1 cellular context compared by ENCODE assay signal in the genomic region with DNA sequence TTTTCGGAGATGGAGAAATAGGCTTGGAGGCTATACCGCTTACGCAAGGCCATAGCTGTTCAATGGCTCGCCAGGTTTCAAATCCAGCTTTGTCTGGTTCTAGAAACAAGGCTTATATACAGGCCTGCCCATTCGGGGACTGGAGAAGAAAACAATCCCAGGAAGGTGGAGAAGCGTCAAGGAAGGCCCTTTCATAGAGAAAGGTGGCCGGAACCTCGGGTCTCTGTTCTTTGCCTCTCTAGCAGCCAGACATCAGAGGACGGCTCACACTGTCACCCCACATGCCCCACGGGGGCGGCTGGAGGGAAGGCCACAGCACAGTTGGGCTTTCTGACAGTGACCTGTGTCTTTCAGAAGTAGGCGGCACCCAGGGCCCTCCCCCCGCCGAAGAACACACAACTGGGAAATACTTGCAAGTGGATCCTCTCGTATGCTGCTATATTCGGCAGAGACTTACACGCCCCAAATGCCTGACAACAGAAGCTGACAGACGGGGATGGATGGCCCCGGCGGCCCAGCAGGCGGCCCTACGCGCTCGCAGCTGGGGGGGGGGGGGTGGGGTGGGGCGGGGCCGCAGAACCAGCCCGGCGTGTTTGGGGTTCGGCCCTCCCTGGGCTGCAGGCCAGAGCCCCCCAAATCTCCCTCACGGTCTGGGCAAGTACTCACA.
A peak's percentile ranks its signal among the peaks of the same experiment; 100 is the strongest.
TF ChIP-seq lines count a peak whose summit lies in the region.

No MANE protein-coding gene starts in this region.

TF ChIP-seq in HepG2, 621 proteins besides CTCF, POLR2A, EP300 and RAD21 (continued from another document and continues in another):
- TF ChIP-seq, protein P1, sequence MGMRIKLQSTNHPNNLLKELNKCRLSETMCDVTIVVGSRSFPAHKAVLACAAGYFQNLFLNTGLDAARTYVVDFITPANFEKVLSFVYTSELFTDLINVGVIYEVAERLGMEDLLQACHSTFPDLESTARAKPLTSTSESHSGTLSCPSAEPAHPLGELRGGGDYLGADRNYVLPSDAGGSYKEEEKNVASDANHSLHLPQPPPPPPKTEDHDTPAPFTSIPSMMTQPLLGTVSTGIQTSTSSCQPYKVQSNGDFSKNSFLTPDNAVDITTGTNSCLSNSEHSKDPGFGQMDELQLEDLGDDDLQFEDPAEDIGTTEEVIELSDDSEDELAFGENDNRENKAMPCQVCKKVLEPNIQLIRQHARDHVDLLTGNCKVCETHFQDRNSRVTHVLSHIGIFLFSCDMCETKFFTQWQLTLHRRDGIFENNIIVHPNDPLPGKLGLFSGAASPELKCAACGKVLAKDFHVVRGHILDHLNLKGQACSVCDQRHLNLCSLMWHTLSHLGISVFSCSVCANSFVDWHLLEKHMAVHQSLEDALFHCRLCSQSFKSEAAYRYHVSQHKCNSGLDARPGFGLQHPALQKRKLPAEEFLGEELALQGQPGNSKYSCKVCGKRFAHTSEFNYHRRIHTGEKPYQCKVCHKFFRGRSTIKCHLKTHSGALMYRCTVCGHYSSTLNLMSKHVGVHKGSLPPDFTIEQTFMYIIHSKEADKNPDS (CRISPR knock-in tag; IDR thresholded peaks at IDR 0.05) = no peak
- no peak for TF ChIP-seq KDM2A (CRISPR knock-in tag; IDR thresholded peaks at IDR 0.05; ENCODE audit: borderline replicate concordance, low read depth)
- TF ChIP-seq SNAI1 (CRISPR knock-in tag; IDR thresholded peaks at IDR 0.05; ENCODE audit: borderline replicate concordance) = no peak
- TF ChIP-seq HDAC1 (CRISPR knock-in tag; IDR thresholded peaks at IDR 0.05) = no peak
- no peak for TF ChIP-seq ZNF790 (CRISPR knock-in tag; IDR thresholded peaks at IDR 0.05; ENCODE audit: borderline replicate concordance)
- TF ChIP-seq NFATC3 (CRISPR knock-in tag; IDR thresholded peaks at IDR 0.05) = no peak
- TF ChIP-seq ZBTB8A (CRISPR knock-in tag; IDR thresholded peaks at IDR 0.05; ENCODE audit: borderline replicate concordance, low read depth) = no peak
- TF ChIP-seq ZNF225 (CRISPR knock-in tag; IDR thresholded peaks at IDR 0.05) = no peak
- TF ChIP-seq GZF1 (CRISPR knock-in tag; IDR thresholded peaks at IDR 0.05) = 0 out of 2 replicates have a peak, but pooled peaks have one; percentile 19
- TF ChIP-seq ZNF367 (CRISPR knock-in tag; IDR thresholded peaks at IDR 0.05; ENCODE audit: borderline replicate concordance) = no peak
- TF ChIP-seq ZNF781 (CRISPR knock-in tag; IDR thresholded peaks at IDR 0.05; ENCODE audit: borderline replicate concordance, not compliant biosample characterization) = no peak
- TF ChIP-seq, protein P2, sequence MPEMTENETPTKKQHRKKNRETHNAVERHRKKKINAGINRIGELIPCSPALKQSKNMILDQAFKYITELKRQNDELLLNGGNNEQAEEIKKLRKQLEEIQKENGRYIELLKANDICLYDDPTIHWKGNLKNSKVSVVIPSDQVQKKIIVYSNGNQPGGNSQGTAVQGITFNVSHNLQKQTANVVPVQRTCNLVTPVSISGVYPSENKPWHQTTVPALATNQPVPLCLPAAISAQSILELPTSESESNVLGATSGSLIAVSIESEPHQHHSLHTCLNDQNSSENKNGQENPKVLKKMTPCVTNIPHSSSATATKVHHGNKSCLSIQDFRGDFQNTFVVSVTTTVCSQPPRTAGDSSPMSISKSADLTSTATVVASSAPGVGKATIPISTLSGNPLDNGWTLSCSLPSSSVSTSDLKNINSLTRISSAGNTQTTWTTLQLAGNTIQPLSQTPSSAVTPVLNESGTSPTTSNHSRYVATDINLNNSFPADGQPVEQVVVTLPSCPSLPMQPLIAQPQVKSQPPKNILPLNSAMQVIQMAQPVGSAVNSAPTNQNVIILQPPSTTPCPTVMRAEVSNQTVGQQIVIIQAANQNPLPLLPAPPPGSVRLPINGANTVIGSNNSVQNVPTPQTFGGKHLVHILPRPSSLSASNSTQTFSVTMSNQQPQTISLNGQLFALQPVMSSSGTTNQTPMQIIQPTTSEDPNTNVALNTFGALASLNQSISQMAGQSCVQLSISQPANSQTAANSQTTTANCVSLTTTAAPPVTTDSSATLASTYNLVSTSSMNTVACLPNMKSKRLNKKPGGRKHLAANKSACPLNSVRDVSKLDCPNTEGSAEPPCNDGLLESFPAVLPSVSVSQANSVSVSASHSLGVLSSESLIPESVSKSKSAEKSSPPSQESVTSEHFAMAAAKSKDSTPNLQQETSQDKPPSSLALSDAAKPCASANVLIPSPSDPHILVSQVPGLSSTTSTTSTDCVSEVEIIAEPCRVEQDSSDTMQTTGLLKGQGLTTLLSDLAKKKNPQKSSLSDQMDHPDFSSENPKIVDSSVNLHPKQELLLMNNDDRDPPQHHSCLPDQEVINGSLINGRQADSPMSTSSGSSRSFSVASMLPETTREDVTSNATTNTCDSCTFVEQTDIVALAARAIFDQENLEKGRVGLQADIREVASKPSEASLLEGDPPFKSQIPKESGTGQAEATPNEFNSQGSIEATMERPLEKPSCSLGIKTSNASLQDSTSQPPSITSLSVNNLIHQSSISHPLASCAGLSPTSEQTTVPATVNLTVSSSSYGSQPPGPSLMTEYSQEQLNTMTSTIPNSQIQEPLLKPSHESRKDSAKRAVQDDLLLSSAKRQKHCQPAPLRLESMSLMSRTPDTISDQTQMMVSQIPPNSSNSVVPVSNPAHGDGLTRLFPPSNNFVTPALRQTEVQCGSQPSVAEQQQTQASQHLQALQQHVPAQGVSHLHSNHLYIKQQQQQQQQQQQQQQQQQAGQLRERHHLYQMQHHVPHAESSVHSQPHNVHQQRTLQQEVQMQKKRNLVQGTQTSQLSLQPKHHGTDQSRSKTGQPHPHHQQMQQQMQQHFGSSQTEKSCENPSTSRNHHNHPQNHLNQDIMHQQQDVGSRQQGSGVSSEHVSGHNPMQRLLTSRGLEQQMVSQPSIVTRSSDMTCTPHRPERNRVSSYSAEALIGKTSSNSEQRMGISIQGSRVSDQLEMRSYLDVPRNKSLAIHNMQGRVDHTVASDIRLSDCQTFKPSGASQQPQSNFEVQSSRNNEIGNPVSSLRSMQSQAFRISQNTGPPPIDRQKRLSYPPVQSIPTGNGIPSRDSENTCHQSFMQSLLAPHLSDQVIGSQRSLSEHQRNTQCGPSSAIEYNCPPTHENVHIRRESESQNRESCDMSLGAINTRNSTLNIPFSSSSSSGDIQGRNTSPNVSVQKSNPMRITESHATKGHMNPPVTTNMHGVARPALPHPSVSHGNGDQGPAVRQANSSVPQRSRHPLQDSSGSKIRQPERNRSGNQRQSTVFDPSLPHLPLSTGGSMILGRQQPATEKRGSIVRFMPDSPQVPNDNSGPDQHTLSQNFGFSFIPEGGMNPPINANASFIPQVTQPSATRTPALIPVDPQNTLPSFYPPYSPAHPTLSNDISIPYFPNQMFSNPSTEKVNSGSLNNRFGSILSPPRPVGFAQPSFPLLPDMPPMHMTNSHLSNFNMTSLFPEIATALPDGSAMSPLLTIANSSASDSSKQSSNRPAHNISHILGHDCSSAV (CRISPR knock-in tag; IDR thresholded peaks at IDR 0.05; ENCODE audit: borderline replicate concordance) = no peak
- no peak for TF ChIP-seq HNF4A (CRISPR knock-in tag; IDR thresholded peaks at IDR 0.05)
- no peak for TF ChIP-seq KLF9 (CRISPR knock-in tag; IDR thresholded peaks at IDR 0.05; ENCODE audit: low read depth)
- no peak for TF ChIP-seq NCOA1 (CRISPR knock-in tag; IDR thresholded peaks at IDR 0.05)
- TF ChIP-seq NFKB2 (CRISPR knock-in tag; IDR thresholded peaks at IDR 0.05; ENCODE audit: borderline replicate concordance) = no peak
- 0 out of 2 replicates have a peak, but pooled peaks have one; percentile 4 for TF ChIP-seq ZNF350 (CRISPR knock-in tag; IDR thresholded peaks at IDR 0.05; ENCODE audit: borderline replicate concordance, low read depth)
- 0 out of 2 replicates have a peak, but pooled peaks have one; percentile 8 for TF ChIP-seq BORCS8-MEF2B (CRISPR knock-in tag; IDR thresholded peaks at IDR 0.05)
- no peak for TF ChIP-seq KLF16 (CRISPR knock-in tag; IDR thresholded peaks at IDR 0.05)
- TF ChIP-seq, protein P3, sequence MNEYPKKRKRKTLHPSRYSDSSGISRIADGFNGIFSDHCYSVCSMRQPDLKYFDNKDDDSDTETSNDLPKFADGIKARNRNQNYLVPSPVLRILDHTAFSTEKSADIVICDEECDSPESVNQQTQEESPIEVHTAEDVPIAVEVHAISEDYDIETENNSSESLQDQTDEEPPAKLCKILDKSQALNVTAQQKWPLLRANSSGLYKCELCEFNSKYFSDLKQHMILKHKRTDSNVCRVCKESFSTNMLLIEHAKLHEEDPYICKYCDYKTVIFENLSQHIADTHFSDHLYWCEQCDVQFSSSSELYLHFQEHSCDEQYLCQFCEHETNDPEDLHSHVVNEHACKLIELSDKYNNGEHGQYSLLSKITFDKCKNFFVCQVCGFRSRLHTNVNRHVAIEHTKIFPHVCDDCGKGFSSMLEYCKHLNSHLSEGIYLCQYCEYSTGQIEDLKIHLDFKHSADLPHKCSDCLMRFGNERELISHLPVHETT (CRISPR knock-in tag; conservative IDR thresholded peaks at IDR 0.05) = no peak
- no peak for TF ChIP-seq GPN1 (CRISPR knock-in tag; IDR thresholded peaks at IDR 0.05; ENCODE audit: borderline replicate concordance)
- TF ChIP-seq HMG20B (CRISPR knock-in tag; conservative IDR thresholded peaks at IDR 0.05) = no peak
- TF ChIP-seq ZSCAN22 (CRISPR knock-in tag; IDR thresholded peaks at IDR 0.05) = no peak
- TF ChIP-seq NR2C2 (CRISPR knock-in tag; IDR thresholded peaks at IDR 0.05; ENCODE audit: borderline replicate concordance) = no peak
- TF ChIP-seq PLRG1 (conservative IDR thresholded peaks at IDR 0.05) = no peak
- TF ChIP-seq, protein P4, sequence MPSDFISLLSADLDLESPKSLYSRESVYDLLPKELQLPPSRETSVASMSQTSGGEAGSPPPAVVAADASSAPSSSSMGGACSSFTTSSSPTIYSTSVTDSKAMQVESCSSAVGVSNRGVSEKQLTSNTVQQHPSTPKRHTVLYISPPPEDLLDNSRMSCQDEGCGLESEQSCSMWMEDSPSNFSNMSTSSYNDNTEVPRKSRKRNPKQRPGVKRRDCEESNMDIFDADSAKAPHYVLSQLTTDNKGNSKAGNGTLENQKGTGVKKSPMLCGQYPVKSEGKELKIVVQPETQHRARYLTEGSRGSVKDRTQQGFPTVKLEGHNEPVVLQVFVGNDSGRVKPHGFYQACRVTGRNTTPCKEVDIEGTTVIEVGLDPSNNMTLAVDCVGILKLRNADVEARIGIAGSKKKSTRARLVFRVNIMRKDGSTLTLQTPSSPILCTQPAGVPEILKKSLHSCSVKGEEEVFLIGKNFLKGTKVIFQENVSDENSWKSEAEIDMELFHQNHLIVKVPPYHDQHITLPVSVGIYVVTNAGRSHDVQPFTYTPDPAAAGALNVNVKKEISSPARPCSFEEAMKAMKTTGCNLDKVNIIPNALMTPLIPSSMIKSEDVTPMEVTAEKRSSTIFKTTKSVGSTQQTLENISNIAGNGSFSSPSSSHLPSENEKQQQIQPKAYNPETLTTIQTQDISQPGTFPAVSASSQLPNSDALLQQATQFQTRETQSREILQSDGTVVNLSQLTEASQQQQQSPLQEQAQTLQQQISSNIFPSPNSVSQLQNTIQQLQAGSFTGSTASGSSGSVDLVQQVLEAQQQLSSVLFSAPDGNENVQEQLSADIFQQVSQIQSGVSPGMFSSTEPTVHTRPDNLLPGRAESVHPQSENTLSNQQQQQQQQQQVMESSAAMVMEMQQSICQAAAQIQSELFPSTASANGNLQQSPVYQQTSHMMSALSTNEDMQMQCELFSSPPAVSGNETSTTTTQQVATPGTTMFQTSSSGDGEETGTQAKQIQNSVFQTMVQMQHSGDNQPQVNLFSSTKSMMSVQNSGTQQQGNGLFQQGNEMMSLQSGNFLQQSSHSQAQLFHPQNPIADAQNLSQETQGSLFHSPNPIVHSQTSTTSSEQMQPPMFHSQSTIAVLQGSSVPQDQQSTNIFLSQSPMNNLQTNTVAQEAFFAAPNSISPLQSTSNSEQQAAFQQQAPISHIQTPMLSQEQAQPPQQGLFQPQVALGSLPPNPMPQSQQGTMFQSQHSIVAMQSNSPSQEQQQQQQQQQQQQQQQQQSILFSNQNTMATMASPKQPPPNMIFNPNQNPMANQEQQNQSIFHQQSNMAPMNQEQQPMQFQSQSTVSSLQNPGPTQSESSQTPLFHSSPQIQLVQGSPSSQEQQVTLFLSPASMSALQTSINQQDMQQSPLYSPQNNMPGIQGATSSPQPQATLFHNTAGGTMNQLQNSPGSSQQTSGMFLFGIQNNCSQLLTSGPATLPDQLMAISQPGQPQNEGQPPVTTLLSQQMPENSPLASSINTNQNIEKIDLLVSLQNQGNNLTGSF (CRISPR knock-in tag; IDR thresholded peaks at IDR 0.05) = no peak
- TF ChIP-seq, protein P5, sequence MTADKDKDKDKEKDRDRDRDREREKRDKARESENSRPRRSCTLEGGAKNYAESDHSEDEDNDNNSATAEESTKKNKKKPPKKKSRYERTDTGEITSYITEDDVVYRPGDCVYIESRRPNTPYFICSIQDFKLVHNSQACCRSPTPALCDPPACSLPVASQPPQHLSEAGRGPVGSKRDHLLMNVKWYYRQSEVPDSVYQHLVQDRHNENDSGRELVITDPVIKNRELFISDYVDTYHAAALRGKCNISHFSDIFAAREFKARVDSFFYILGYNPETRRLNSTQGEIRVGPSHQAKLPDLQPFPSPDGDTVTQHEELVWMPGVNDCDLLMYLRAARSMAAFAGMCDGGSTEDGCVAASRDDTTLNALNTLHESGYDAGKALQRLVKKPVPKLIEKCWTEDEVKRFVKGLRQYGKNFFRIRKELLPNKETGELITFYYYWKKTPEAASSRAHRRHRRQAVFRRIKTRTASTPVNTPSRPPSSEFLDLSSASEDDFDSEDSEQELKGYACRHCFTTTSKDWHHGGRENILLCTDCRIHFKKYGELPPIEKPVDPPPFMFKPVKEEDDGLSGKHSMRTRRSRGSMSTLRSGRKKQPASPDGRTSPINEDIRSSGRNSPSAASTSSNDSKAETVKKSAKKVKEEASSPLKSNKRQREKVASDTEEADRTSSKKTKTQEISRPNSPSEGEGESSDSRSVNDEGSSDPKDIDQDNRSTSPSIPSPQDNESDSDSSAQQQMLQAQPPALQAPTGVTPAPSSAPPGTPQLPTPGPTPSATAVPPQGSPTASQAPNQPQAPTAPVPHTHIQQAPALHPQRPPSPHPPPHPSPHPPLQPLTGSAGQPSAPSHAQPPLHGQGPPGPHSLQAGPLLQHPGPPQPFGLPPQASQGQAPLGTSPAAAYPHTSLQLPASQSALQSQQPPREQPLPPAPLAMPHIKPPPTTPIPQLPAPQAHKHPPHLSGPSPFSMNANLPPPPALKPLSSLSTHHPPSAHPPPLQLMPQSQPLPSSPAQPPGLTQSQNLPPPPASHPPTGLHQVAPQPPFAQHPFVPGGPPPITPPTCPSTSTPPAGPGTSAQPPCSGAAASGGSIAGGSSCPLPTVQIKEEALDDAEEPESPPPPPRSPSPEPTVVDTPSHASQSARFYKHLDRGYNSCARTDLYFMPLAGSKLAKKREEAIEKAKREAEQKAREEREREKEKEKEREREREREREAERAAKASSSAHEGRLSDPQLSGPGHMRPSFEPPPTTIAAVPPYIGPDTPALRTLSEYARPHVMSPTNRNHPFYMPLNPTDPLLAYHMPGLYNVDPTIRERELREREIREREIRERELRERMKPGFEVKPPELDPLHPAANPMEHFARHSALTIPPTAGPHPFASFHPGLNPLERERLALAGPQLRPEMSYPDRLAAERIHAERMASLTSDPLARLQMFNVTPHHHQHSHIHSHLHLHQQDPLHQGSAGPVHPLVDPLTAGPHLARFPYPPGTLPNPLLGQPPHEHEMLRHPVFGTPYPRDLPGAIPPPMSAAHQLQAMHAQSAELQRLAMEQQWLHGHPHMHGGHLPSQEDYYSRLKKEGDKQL (CRISPR knock-in tag; IDR thresholded peaks at IDR 0.05; ENCODE audit: low read depth) = 0 out of 2 replicates have a peak, but pooled peaks have one; percentile 5
- TF ChIP-seq ZNF780A (CRISPR knock-in tag; IDR thresholded peaks at IDR 0.05) = no peak
- TF ChIP-seq PITX1 (CRISPR knock-in tag; IDR thresholded peaks at IDR 0.05) = 0 out of 2 replicates have a peak, but pooled peaks have one; percentile 23
- TF ChIP-seq CHD2 (IDR thresholded peaks at IDR 0.05; ENCODE audit: low read depth, low read length) = no peak
